In genomic region chr6:137664183-137664582, GRCh38 we compare ENCODE assay signal across 30 cellular contexts.
"Had no signal": no experiment of that assay in that cellular context is flagged by ENCODE, and none has a peak within 500 bp of the region (broad histone marks: within the 10 kb centered on the region; RNA-seq: fewer than 3 reads in every experiment).

No MANE protein-coding gene starts in this region.

- H3K4me3 Mint-ChIP-seq: activated CD8-positive, alpha-beta T cell treated with anti-CD3 and anti-CD28 coated beads for 36 hours; activated naive CD4-positive, alpha-beta T cell treated with anti-CD3 and anti-CD28 coated beads for 36 hours; activated naive CD4-positive, alpha-beta T cell treated with anti-CD3 and anti-CD28 coated beads, Interleukin-2, amount 50 U/mL, for 24 hours; activated naive CD8-positive, alpha-beta T cell treated with anti-CD3 and anti-CD28 coated beads for 36 hours; activated naive CD8-positive, alpha-beta T cell treated with anti-CD3 and anti-CD28 coated beads, Interleukin-2, amount 50 U/mL, for 24 hours; effector memory CD8-positive, alpha-beta T cell; T-helper 17 cell; T-helper 2 cell treated with Interferon-gamma antibody and Interleukin-4, amounts not matched to agents 5 μg/mL and 100 μg/mL, for 36 hours had no signal

- H3K27me3 Mint-ChIP-seq: activated naive CD4-positive, alpha-beta T cell treated with anti-CD3 and anti-CD28 coated beads, Interleukin-2, amount 50 U/mL, for 24 hours; activated naive CD8-positive, alpha-beta T cell treated with anti-CD3 and anti-CD28 coated beads for 36 hours; activated naive CD8-positive, alpha-beta T cell treated with anti-CD3 and anti-CD28 coated beads, Interleukin-2, amount 50 U/mL, for 24 hours; effector memory CD8-positive, alpha-beta T cell; T-helper 17 cell had no signal

- H3K9me3 Mint-ChIP-seq: activated CD8-positive, alpha-beta T cell treated with anti-CD3 and anti-CD28 coated beads for 36 hours; activated naive CD4-positive, alpha-beta T cell treated with anti-CD3 and anti-CD28 coated beads for 36 hours; activated naive CD4-positive, alpha-beta T cell treated with anti-CD3 and anti-CD28 coated beads, Interleukin-2, amount 50 U/mL, for 24 hours; activated naive CD8-positive, alpha-beta T cell treated with anti-CD3 and anti-CD28 coated beads for 36 hours; activated naive CD8-positive, alpha-beta T cell treated with anti-CD3 and anti-CD28 coated beads, Interleukin-2, amount 50 U/mL, for 24 hours; activated T-helper 2 cell treated with anti-CD3 and anti-CD28 coated beads, Interferon-gamma antibody, Interleukin-2, Interleukin-4, amounts not matched to agents 10 μg/mL and 5 μg/mL and 100 μg/mL, durations not matched to agents 14 hours and 24 hours and 36 hours; effector memory CD8-positive, alpha-beta T cell had no signal

- H3K27ac Mint-ChIP-seq: activated CD8-positive, alpha-beta T cell treated with anti-CD3 and anti-CD28 coated beads for 36 hours; activated naive CD4-positive, alpha-beta T cell treated with anti-CD3 and anti-CD28 coated beads for 36 hours; activated naive CD4-positive, alpha-beta T cell treated with anti-CD3 and anti-CD28 coated beads, Interleukin-2, amount 50 U/mL, for 24 hours; activated naive CD8-positive, alpha-beta T cell treated with anti-CD3 and anti-CD28 coated beads for 36 hours; activated naive CD8-positive, alpha-beta T cell treated with anti-CD3 and anti-CD28 coated beads, Interleukin-2, amount 50 U/mL, for 24 hours; activated T-helper 2 cell treated with anti-CD3 and anti-CD28 coated beads, Interferon-gamma antibody, Interleukin-2, Interleukin-4, amounts not matched to agents 10 μg/mL and 5 μg/mL and 100 μg/mL, durations not matched to agents 14 hours and 24 hours and 36 hours; T-helper 2 cell treated with Interferon-gamma antibody and Interleukin-4, amounts not matched to agents 5 μg/mL and 100 μg/mL, for 36 hours had no signal

- ATAC-seq: activated CD8-positive, alpha-beta T cell treated with anti-CD3 and anti-CD28 coated beads for 36 hours; activated naive CD8-positive, alpha-beta T cell treated with anti-CD3 and anti-CD28 coated beads, Interleukin-2, amount 50 U/mL, for 24 hours; body of pancreas; effector memory CD8-positive, alpha-beta T cell; gastroesophageal sphincter; heart right ventricle; T-helper 17 cell had no signal

- DNase-seq: activated CD4-positive, alpha-beta T cell treated with anti-CD3 and anti-CD28 coated beads for 1 hour; activated CD4-positive, alpha-beta T cell treated with anti-CD3 and anti-CD28 coated beads for 48 hours; activated CD4-positive, alpha-beta T cell treated with anti-CD3 and anti-CD28 coated beads, Interleukin-2, amount 50 U/mL, for 1 hour; activated CD4-positive, alpha-beta T cell treated with anti-CD3 and anti-CD28 coated beads, Interleukin-2, amount 50 U/mL, for 48 hours; activated CD8-positive, alpha-beta memory T cell treated with anti-CD3 and anti-CD28 coated beads for 24 hours; activated CD8-positive, alpha-beta memory T cell treated with anti-CD3 and anti-CD28 coated beads, Interleukin-2, amount 50 U/mL, for 4 hours; activated CD8-positive, alpha-beta T cell treated with anti-CD3 and anti-CD28 coated beads for 36 hours; activated effector memory CD4-positive, alpha-beta T cell treated with anti-CD3 and anti-CD28 coated beads, Interleukin-2, amount 50 U/mL, for 16 hours; activated naive CD4-positive, alpha-beta T cell treated with anti-CD3 and anti-CD28 coated beads for 36 hours; activated naive CD8-positive, alpha-beta T cell treated with anti-CD3 and anti-CD28 coated beads for 36 hours; activated naive CD8-positive, alpha-beta T cell treated with anti-CD3 and anti-CD28 coated beads, Interleukin-2, amount 50 U/mL, for 24 hours; adrenal gland; amygdala; aorta; body of pancreas; caudate nucleus; cortex of kidney; dermis blood vessel endothelial cell; effector CD4-positive, alpha-beta T cell; effector memory CD8-positive, alpha-beta T cell; erythroblast; foreskin melanocyte; heart right ventricle; T-helper 1 cell; T-helper 17 cell; T1000 had no signal

- H3K36me3 Mint-ChIP-seq: activated naive CD4-positive, alpha-beta T cell treated with anti-CD3 and anti-CD28 coated beads, Interleukin-2, amount 50 U/mL, for 24 hours; activated naive CD8-positive, alpha-beta T cell treated with anti-CD3 and anti-CD28 coated beads for 36 hours had no signal
